Comparison of ENCODE assay signal across 9 cellular contexts in the genomic region with DNA sequence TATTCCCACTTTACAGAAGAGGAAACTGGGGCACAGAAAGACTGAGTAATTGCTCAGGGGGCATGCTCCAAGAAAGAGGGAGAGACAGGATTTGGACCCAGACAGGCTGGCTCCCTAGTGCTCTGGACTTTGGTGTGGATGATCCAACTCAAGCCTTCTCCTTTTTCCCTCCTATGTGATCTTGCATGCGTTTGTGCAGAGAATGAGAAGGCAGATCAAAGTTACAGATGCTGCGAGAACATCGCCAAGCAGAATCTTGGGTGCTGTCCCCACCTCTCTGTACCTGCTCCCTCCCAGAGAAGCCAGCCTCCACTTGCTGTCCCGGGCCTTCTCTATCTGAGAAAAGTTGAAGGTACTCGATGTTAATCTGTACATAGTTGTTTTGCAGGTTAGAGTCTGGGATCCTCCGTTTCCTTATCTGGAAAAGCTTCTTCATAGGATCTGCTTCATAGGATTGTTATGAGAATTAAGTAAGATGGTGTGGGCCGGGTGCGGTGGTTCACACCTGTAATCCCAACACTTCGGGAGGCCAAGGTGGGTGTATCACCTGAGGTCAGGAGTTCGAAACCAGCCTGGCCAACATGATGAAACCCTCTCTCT. TPM values are rescaled to one million over a fixed set of nuclear protein-coding genes. Genes with fewer than 3 reads are reported as not detected.
DNase-seq lines count a peak whose midpoint lies in the region; ATAC-seq and TF ChIP-seq lines count a peak whose summit lies in the region.
"Had no signal": no experiment of that assay in that cellular context is flagged by ENCODE, and none has a peak within 500 bp of the region (broad histone marks: within the 10 kb centered on the region; RNA-seq: fewer than 3 reads in every experiment).

No MANE protein-coding gene starts in this region.

- H3K4me1 Mint-ChIP-seq in MCF 10A (ENCODE audit: insufficient read depth, unreplicated experiment) (peaks cover 10% of the 10 kb centered on the region), natural killer cell (peaks cover 27 to 28% of the 10 kb centered on the region in 2 donors)

- no peaks in the 10 kb centered on the region for H3K36me3 Mint-ChIP-seq in MCF 10A (ENCODE audit: insufficient read depth, unreplicated experiment)
- no peaks in the 10 kb centered on the region for H3K36me3 Mint-ChIP-seq in natural killer cell

- H3K4me2 ChIP-seq in BLaER1 treated with 17β-estradiol and CSF1 and Interleukin-3, amounts not matched to agents 10 nM and 100 nM: peak overlapping the region; percentile 82 to 99 (median 96); a peak in 20 of 22 replicates

- TF ChIP-seq CTCF in MCF 10A (IDR thresholded peaks at IDR 0.05; ENCODE audit: unreplicated experiment): no peak
- TF ChIP-seq CTCF in natural killer cell (IDR thresholded peaks at IDR 0.05): no peak

- no peak for ATAC-seq in natural killer cell
- no peak for ATAC-seq in HG02642 (IDR thresholded peaks at IDR 0.05; ENCODE audit: poor library complexity, unreplicated experiment)
- no peak for ATAC-seq in HG02840 (IDR thresholded peaks at IDR 0.05; ENCODE audit: low FRiP score, unreplicated experiment)

- H3K9ac ChIP-seq in BLaER1 treated with 17β-estradiol and CSF1 and Interleukin-3, amounts not matched to agents 10 nM and 100 nM: peak overlapping the region in 1 of 11 experiments; percentile 86; a peak in 2 of 22 replicates
- H3K9ac ChIP-seq in HUES6 (ENCODE audit: low read length): peak overlapping the region; percentile 75

- H3K4me3 ChIP-seq in BLaER1 treated with 17β-estradiol and CSF1 and Interleukin-3, amounts not matched to agents 10 nM and 100 nM: peak overlapping the region in 1 of 10 experiments; percentile 72; a peak in 4 of 20 replicates
- peak overlapping the region; percentile 96 for H3K4me3 ChIP-seq in HUES6 (ENCODE audit: low read depth, low read length)

- H3K27ac ChIP-seq in BLaER1 treated with 17β-estradiol and CSF1 and Interleukin-3, amounts not matched to agents 10 nM and 100 nM: no peak overlapping the region
- H3K27ac ChIP-seq in HUES6 (ENCODE audit: low read depth, low read length): no peak overlapping the region

- POLR2A ChIA-PET in MCF 10A (lab: Yijun Ruan, JAX): interaction anchor here (0.9 to 2.8 kb wide), 9 partner anchors 13 to 210 kb away, joined by 4 to 22 read pairs (median 9); partner anchors contain the start of gene LEO1

- no peaks in the 10 kb centered on the region for H3K9me3 Mint-ChIP-seq in MCF 10A (ENCODE audit: unreplicated experiment)
- no peaks in the 10 kb centered on the region for H3K9me3 Mint-ChIP-seq in natural killer cell

- intact Hi-C loops in MCF 10A (cut with micrococcal nuclease) (no loop called here), natural killer cell (cut with micrococcal nuclease) (loop anchor here (2.0 kb wide), 1 partner anchor 28 kb away; no protein-coding TSS in a partner anchor)

- peaks cover 0 to 6% (median 0%) of the 10 kb centered on the region in 11 experiments; a peak in 2 of 22 replicates for H3K9me3 ChIP-seq in BLaER1 treated with 17β-estradiol and CSF1 and Interleukin-3, amounts not matched to agents 10 nM and 100 nM (replicated peaks in 1 of 11)
- H3K9me3 ChIP-seq in HUES6 (ENCODE audit: control insufficient read depth, insufficient read depth, low read depth, low read length): no peaks in the 10 kb centered on the region

- no TSS peak for BruUV-seq in MCF 10A (replicated peaks; lab: Mats Ljungman, UMichigan)

- H3K36me3 ChIP-seq in BLaER1 treated with 17β-estradiol and CSF1 and Interleukin-3, amounts not matched to agents 10 nM and 100 nM: no peaks in the 10 kb centered on the region
- H3K36me3 ChIP-seq in HUES6 (ENCODE audit: control insufficient read depth, insufficient read depth, low read length): no peaks in the 10 kb centered on the region

- peaks cover 0 to 5% (median 0%) of the 10 kb centered on the region in 11 experiments; a peak in 4 of 22 replicates for H4K20me1 ChIP-seq in BLaER1 treated with 17β-estradiol and CSF1 and Interleukin-3, amounts not matched to agents 10 nM and 100 nM

- peaks cover 0 to 15% (median 8%) of the 10 kb centered on the region in 11 experiments; a peak in 12 of 22 replicates for H3K27me3 ChIP-seq in BLaER1 treated with 17β-estradiol and CSF1 and Interleukin-3, amounts not matched to agents 10 nM and 100 nM
- H3K27me3 ChIP-seq in HUES6 (ENCODE audit: control insufficient read depth, insufficient read depth, low read length): peaks cover 14% of the 10 kb centered on the region

- H3K4me3 Mint-ChIP-seq in MCF 10A (ENCODE audit: unreplicated experiment): peak overlapping the region; percentile 81
- H3K4me3 Mint-ChIP-seq in natural killer cell: peak overlapping the region; percentile 95

- H3K27ac Mint-ChIP-seq in MCF 10A (ENCODE audit: low read depth, unreplicated experiment): no peak overlapping the region
- peak overlapping the region; percentile 88 to 98 for H3K27ac Mint-ChIP-seq in natural killer cell

- DNase-seq in MCF 10A (ENCODE audit: unreplicated experiment) (no peak), natural killer cell (no peak), SW480 (ENCODE audit: low spot score) (no peak)
- DNase-seq in effector CD4-positive, alpha-beta T cell: no peak
- DNase-seq: foreskin melanocyte had no signal

- CTCF ChIA-PET in MCF 10A (lab: Yijun Ruan, JAX): interaction anchor here (0.5 kb wide), 1 partner anchor 104 kb away, joined by 3 read pairs; no protein-coding TSS in a partner anchor

- H3K4me1 ChIP-seq in BLaER1 treated with 17β-estradiol and CSF1 and Interleukin-3, amounts not matched to agents 10 nM and 100 nM: peaks cover 3 to 27% (median 21%) of the 10 kb centered on the region in 10 experiments; a peak in 18 of 20 replicates
- peaks cover 5% of the 10 kb centered on the region for H3K4me1 ChIP-seq in HUES6 (ENCODE audit: control insufficient read depth, insufficient read depth, low read length)

- H3K27me3 Mint-ChIP-seq in MCF 10A (ENCODE audit: insufficient read depth, unreplicated experiment): no peaks in the 10 kb centered on the region
- H3K27me3 Mint-ChIP-seq in natural killer cell (ENCODE audit: low read depth in 2 of 2): no peaks in the 10 kb centered on the region

RNA-seq across cellular contexts. Expression of gene GNB5, which starts 10.2 kb away (rescaled TPM):
- total RNA-seq in MCF 10A (2022) (31.8 and 33.7 TPM in 2 replicates), natural killer cell (10 to 100 TPM; 22.5 to 31.3 (median 23.0) TPM)
